8 cellular contexts compared by ENCODE assay signal in genomic region chr20:64039293-64040160, GRCh38. TPM values are rescaled to one million over a fixed set of nuclear protein-coding genes. Genes with fewer than 3 reads are reported as not detected.
DNase-seq lines count a peak whose midpoint lies in the region; ATAC-seq and TF ChIP-seq lines count a peak whose summit lies in the region.

No MANE protein-coding gene starts in this region.

- TF ChIP-seq POLR2A in Peyer's patch (IDR thresholded peaks at IDR 0.05) (no peak), prostate gland (IDR thresholded peaks at IDR 0.05) (no peak), ovary (IDR thresholded peaks at IDR 0.05) (no peak)

- in situ Hi-C loops in GM13977 (cut with MboI; ENCODE audit: low pct_unique_long_range_greater_than_20kb, low sequenced_read_pairs, unreplicated experiment), result no loop called here

- H3K36me3 ChIP-seq in Peyer's patch (peaks cover 0 to 12% (median 0%) of the 10 kb centered on the region in 3 donors), prostate gland (no peaks in the 10 kb centered on the region), ovary (no peaks in the 10 kb centered on the region)

- H3K4me1 ChIP-seq in Peyer's patch (peaks cover 0 to 48% (median 27%) of the 10 kb centered on the region in 4 donors), prostate gland (replicated peaks) (peaks cover 3% of the 10 kb centered on the region), ovary (ENCODE audit: insufficient read depth) (peaks cover 2% of the 10 kb centered on the region)

- ATAC-seq in HG03196 (IDR thresholded peaks at IDR 0.05; ENCODE audit: unreplicated experiment) (no peak), GM19328 (IDR thresholded peaks at IDR 0.05; ENCODE audit: unreplicated experiment) (no peak)

- no peak for TF ChIP-seq EP300 in ovary (IDR thresholded peaks at IDR 0.05)

- H3K27ac ChIP-seq in Peyer's patch (peak overlapping the region in 3 of 4 donors; percentile 15 to 79 (median 57)), prostate gland (peak overlapping the region in 1 of 2 donors; percentile 51), ovary (no peak overlapping the region)

- no peaks in the 10 kb centered on the region for H3K9me3 ChIP-seq in Peyer's patch
- H3K9me3 ChIP-seq in prostate gland, result no peaks in the 10 kb centered on the region
- no peaks in the 10 kb centered on the region for H3K9me3 ChIP-seq in ovary

- TF ChIP-seq CTCF in Peyer's patch (IDR thresholded peaks at IDR 0.05) (no peak), fibroblast of villous mesenchyme (IDR thresholded peaks at IDR 0.05; ENCODE audit: insufficient read depth, low read depth, low read length) (no peak), prostate gland (IDR thresholded peaks at IDR 0.05) (no peak), GM13977 (IDR thresholded peaks at IDR 0.05; ENCODE audit: extremely low read depth, insufficient read depth, missing control alignments) (no peak), ovary (IDR thresholded peaks at IDR 0.05) (no peak)

- DNase-seq in Peyer's patch (no peak), fibroblast of villous mesenchyme (ENCODE audit: low read depth) (no peak), prostate gland (ENCODE audit: low spot score) (no peak), GM13977 (ENCODE audit: low spot score) (no peak), ovary (no peak)

- WGBS in prostate gland, result 21% methylated on average over 13 of the region's 17 CpGs
- 5 to 7% (median 7%) methylated on average over 17 of the region's 17 CpGs for WGBS in ovary, 3 donors

- intact Hi-C loops in prostate gland (cut with DNase I) (loop anchor here (2.0 kb wide), 1 partner anchor 81 kb away; no protein-coding TSS in a partner anchor), ovary (cut with DNase I) (loop anchor here in 1 of 4 donors (10.0 kb wide), 1 partner anchor 75 kb away; no protein-coding TSS in a partner anchor)

- H3K4me3 ChIP-seq in GM08714 (ENCODE audit: low read length) (peak overlapping the region; percentile 58; the same call in 1 of the 2 replicates), Peyer's patch (peak overlapping the region; percentile 47 to 59 (median 56)), fibroblast of villous mesenchyme (ENCODE audit: low read depth, low read length) (peak overlapping the region; percentile 56), prostate gland (peak overlapping the region; percentile 28 to 35), ovary (no peak overlapping the region)

- peaks cover 0 to 44% of the 10 kb centered on the region in 2 donors for H3K27me3 ChIP-seq in Peyer's patch
- H3K27me3 ChIP-seq in prostate gland (replicated peaks; ENCODE audit: insufficient read depth), result no peaks in the 10 kb centered on the region
- peaks cover 2% of the 10 kb centered on the region for H3K27me3 ChIP-seq in ovary

RNA-seq across cellular contexts. Expression of gene C20orf204, which starts 3.5 kb away (rescaled TPM):
- total RNA-seq in Peyer's patch (1 to 10 TPM in 2 of 4 donors, under 1 TPM in 2; 0.18 to 2.1 (median 1.1) TPM), fibroblast of villous mesenchyme (0.43 and 0.97 TPM in 2 replicates), prostate gland (1 to 10 TPM in 1 of 2 donors, under 1 TPM in 1; 0.64 to 3.1 TPM), ovary (1 to 10 TPM in 6 of 7 donors, under 1 TPM in 1; 0.60 to 2.8 (median 1.8) TPM)
- under 1 TPM; 0.20 to 0.61 TPM for polyA plus RNA-seq in ovary

RNA-seq across cellular contexts. Expression of gene SOX18, which starts 9.9 kb away (rescaled TPM):
- total RNA-seq in Peyer's patch (1 to 10 TPM in 3 of 4 donors, not detected in 1; 2.8 to 6.6 (median 3.4) TPM), fibroblast of villous mesenchyme (under 0.01 TPM in 1 of 2 replicates, not detected in the other), prostate gland (10 to 100 TPM in 1 of 2 donors, 1 to 10 TPM in 1; 4.7 to 12.8 TPM), ovary (10 to 100 TPM in 5 of 7 donors, 1 to 10 TPM in 2; 2.0 to 63.8 (median 13.1) TPM)
- 10 to 100 TPM in 1 of 2 donors, 1 to 10 TPM in 1; 2.7 to 12.0 TPM for polyA plus RNA-seq in ovary

RNA-seq across cellular contexts. Expression of gene TCEA2, which starts 23.5 kb away (rescaled TPM):
- total RNA-seq in Peyer's patch (10 to 100 TPM in 2 of 4 donors, 1 to 10 TPM in 2; 4.7 to 19.8 (median 8.3) TPM), fibroblast of villous mesenchyme (20.7 and 24.2 TPM in 2 replicates), prostate gland (10 to 100 TPM; 45.0 to 69.5 TPM), ovary (10 to 100 TPM; 41.0 to 93.5 (median 71.9) TPM)
- polyA plus RNA-seq in ovary, result 10 to 100 TPM; 20.0 to 78.4 TPM

RNA-seq across cellular contexts. Expression of gene RGS19, which starts 39.8 kb away (rescaled TPM):
- total RNA-seq in Peyer's patch (10 to 100 TPM in 1 of 4 donors, 1 to 10 TPM in 3; 3.3 to 39.6 (median 6.8) TPM), fibroblast of villous mesenchyme (13.0 and 13.2 TPM in 2 replicates), prostate gland (10 to 100 TPM; 13.3 to 15.1 TPM), ovary (1 to 10 TPM; 3.3 to 7.6 (median 4.6) TPM)
- 1 to 10 TPM; 2.1 to 4.5 TPM for polyA plus RNA-seq in ovary

RNA-seq across cellular contexts. Expression of gene OPRL1, which starts 40.4 kb away (rescaled TPM):
- total RNA-seq in Peyer's patch, result under 1 TPM in 1 of 4 donors, not detected in 3; 0.27 TPM
- 1.6 and 1.7 TPM in 2 replicates for total RNA-seq in fibroblast of villous mesenchyme
- 1 to 10 TPM; 1.5 to 2.9 TPM for total RNA-seq in prostate gland
- under 1 TPM; 0.12 to 0.80 (median 0.43) TPM for total RNA-seq in ovary
- under 1 TPM; 0.25 to 0.62 TPM for polyA plus RNA-seq in ovary

Comparison
In these comparisons a context has a peak if more than half of its experiments do, and no peak if none do; other contexts are left out.
1. H3K27ac ChIP-seq: peak in Peyer's patch (3 of 4); none in ovary (0 of 2).